In genomic region chr19:56080669-56081401, GRCh38 we compare ENCODE assay signal across 8 cellular contexts. TPM values are rescaled to one million over a fixed set of nuclear protein-coding genes. Genes with fewer than 3 reads are reported as not detected.
A peak's percentile ranks its signal among the peaks of the same experiment; 100 is the strongest.
DNase-seq lines count a peak whose midpoint lies in the region; ATAC-seq and TF ChIP-seq lines count a peak whose summit lies in the region.

No MANE protein-coding gene starts in this region.

- H3K9me3 ChIP-seq in CD8-positive, alpha-beta memory T cell (ENCODE audit: low read length) = no peaks in the 10 kb centered on the region
- H3K9me3 ChIP-seq in tibial nerve = no peaks in the 10 kb centered on the region

- DNase-seq in CD8-positive, alpha-beta memory T cell = peak; percentile 38 to 73 (median 53)
- peak; percentile 38 for DNase-seq in Jurkat, Clone E6-1 (ENCODE audit: low read depth, low spot score)
- DNase-seq in SK-N-DZ (ENCODE audit: low spot score) (peak; percentile 38), cardiac septum (ENCODE audit: low spot score) (peak; percentile 90), posterior cingulate gyrus (peak in 9 of 10 donors; percentile 61 to 94 (median 73)), tibial nerve (ENCODE audit: low spot score in 2 of 2) (peak; percentile 57 to 75)
- DNase-seq in activated naive CD4-positive, alpha-beta T cell treated with anti-CD3 and anti-CD28 coated beads, Interleukin-2, amount 50 U/mL, for 72 hours (ENCODE audit: low spot score in 2 of 2) = peak; percentile 77 to 83

- H3K27me3 ChIP-seq in CD8-positive, alpha-beta memory T cell (ENCODE audit: insufficient read depth, low read length, poor library complexity, severe bottlenecking) = no peaks in the 10 kb centered on the region
- H3K27me3 ChIP-seq in tibial nerve = peaks cover 0 to 3% of the 10 kb centered on the region in 2 donors

- no peak for TF ChIP-seq POLR2A in tibial nerve (IDR thresholded peaks at IDR 0.05)

- peaks cover 9 to 12% (median 11%) of the 10 kb centered on the region in 3 donors for H3K4me1 Mint-ChIP-seq in CD8-positive, alpha-beta memory T cell

- TF ChIP-seq EP300 in tibial nerve (IDR thresholded peaks at IDR 0.05) = no peak

- peaks cover 2 to 9% of the 10 kb centered on the region in 2 donors for H3K27me3 Mint-ChIP-seq in CD8-positive, alpha-beta memory T cell

- peaks cover 0 to 1% (median 0%) of the 10 kb centered on the region in 5 donors for H3K9me3 Mint-ChIP-seq in CD8-positive, alpha-beta memory T cell
- no peaks in the 10 kb centered on the region for H3K9me3 Mint-ChIP-seq in activated naive CD4-positive, alpha-beta T cell treated with anti-CD3 and anti-CD28 coated beads, Interleukin-2, amount 50 U/mL, for 72 hours

- POLR2A ChIA-PET in CD8-positive, alpha-beta memory T cell (lab: Charles Lee) = no interaction called here

- H3K4me3 Mint-ChIP-seq in CD8-positive, alpha-beta memory T cell = peak overlapping the region; percentile 66 to 91 (median 82)

- CTCF ChIA-PET in CD8-positive, alpha-beta memory T cell (lab: Charles Lee) = interaction anchor here (0.9 to 3.5 kb wide), 10 partner anchors 10 to 270 kb away, joined by 3 to 15 read pairs (median 4); no protein-coding TSS in a partner anchor

- TF ChIP-seq CTCF in tibial nerve (IDR thresholded peaks at IDR 0.05) = peak; percentile 33 to 57 (median 40)

- peak overlapping the region; percentile 49 for H3K4me3 ChIP-seq in CD8-positive, alpha-beta memory T cell (ENCODE audit: low read length)
- H3K4me3 ChIP-seq in Jurkat, Clone E6-1 (ENCODE audit: low read length) = peak overlapping the region; percentile 5
- peak overlapping the region in 3 of 4 donors; percentile 36 to 41 (median 40) for H3K4me3 ChIP-seq in tibial nerve

- H3K27ac Mint-ChIP-seq in CD8-positive, alpha-beta memory T cell = peak overlapping the region in 6 of 8 donors; percentile 12 to 70 (median 60)
- peak overlapping the region; percentile 68 to 87 for H3K27ac Mint-ChIP-seq in activated naive CD4-positive, alpha-beta T cell treated with anti-CD3 and anti-CD28 coated beads, Interleukin-2, amount 50 U/mL, for 72 hours

- peaks cover 10% of the 10 kb centered on the region for H3K4me1 ChIP-seq in CD8-positive, alpha-beta memory T cell (ENCODE audit: insufficient read depth, low read length)
- peaks cover 0 to 17% (median 5%) of the 10 kb centered on the region in 4 donors for H3K4me1 ChIP-seq in tibial nerve

- intact Hi-C loops in cardiac septum (cut with DNase I) = no loop called here
- intact Hi-C loops in posterior cingulate gyrus (cut with DNase I) = loop anchor here (5.0 kb wide), 1 partner anchor 91 kb away; no protein-coding TSS in a partner anchor

- ATAC-seq in GM21381 (IDR thresholded peaks at IDR 0.05; ENCODE audit: unreplicated experiment) = peak; percentile 69
- ATAC-seq in activated naive CD4-positive, alpha-beta T cell treated with anti-CD3 and anti-CD28 coated beads, Interleukin-2, amount 50 U/mL, for 72 hours = peak; percentile 78 to 85

- H3K36me3 ChIP-seq in CD8-positive, alpha-beta memory T cell (ENCODE audit: insufficient read depth, low read length) = no peaks in the 10 kb centered on the region
- peaks cover 0 to 5% (median 0%) of the 10 kb centered on the region in 3 donors for H3K36me3 ChIP-seq in tibial nerve

- H3K27ac ChIP-seq in CD8-positive, alpha-beta memory T cell (ENCODE audit: low read depth, low read length) = no peak overlapping the region
- H3K27ac ChIP-seq in tibial nerve = no peak overlapping the region

- H3K36me3 Mint-ChIP-seq in CD8-positive, alpha-beta memory T cell = no peaks in the 10 kb centered on the region
- no peaks in the 10 kb centered on the region for H3K36me3 Mint-ChIP-seq in activated naive CD4-positive, alpha-beta T cell treated with anti-CD3 and anti-CD28 coated beads, Interleukin-2, amount 50 U/mL, for 72 hours

- 2% methylated on average over 25 to 29 of the region's 36 CpGs for WGBS in tibial nerve, 2 donors

RNA-seq across cellular contexts. Expression of gene ZNF787, which starts 40.3 kb away (rescaled TPM):
- 10 to 100 TPM; 34.7 to 38.7 TPM for total RNA-seq in CD8-positive, alpha-beta memory T cell
- 2.8 TPM for polyA plus RNA-seq in CD8-positive, alpha-beta memory T cell
- 17.8 TPM for polyA plus RNA-seq in Jurkat, Clone E6-1 (2012; ENCODE audit: insufficient read depth, insufficient read length)
- 11.9 and 15.2 TPM in 2 replicates for polyA plus RNA-seq in SK-N-DZ (2014; cell fraction: cytosol; rRNA removed)
- 10.7 and 19.6 TPM in 2 replicates for polyA plus RNA-seq in SK-N-DZ (2014; cell fraction: nucleus; rRNA removed)
- 10 to 100 TPM; 32.2 to 32.5 TPM for total RNA-seq in activated naive CD4-positive, alpha-beta T cell treated with anti-CD3 and anti-CD28 coated beads, Interleukin-2, amount 50 U/mL, for 72 hours
- 29.5 TPM for total RNA-seq in cardiac septum
- 10 to 100 TPM; 13.6 to 21.6 (median 18.5) TPM for total RNA-seq in tibial nerve

Comparison
In these comparisons a context has a peak if more than half of its experiments do, and no peak if none do; other contexts are left out.
1. DNase-seq: peak in every context shown above with its lines; median percentile 90 in cardiac septum; 80 in activated naive CD4-positive, alpha-beta T cell treated with anti-CD3 and anti-CD28 coated beads, Interleukin-2, amount 50 U/mL, for 72 hours; 73 in posterior cingulate gyrus; 66 in tibial nerve; 53 in CD8-positive, alpha-beta memory T cell; 38 in Jurkat, Clone E6-1; 38 in SK-N-DZ.